ENCODE assay signal across 1 cellular context in the genomic region with DNA sequence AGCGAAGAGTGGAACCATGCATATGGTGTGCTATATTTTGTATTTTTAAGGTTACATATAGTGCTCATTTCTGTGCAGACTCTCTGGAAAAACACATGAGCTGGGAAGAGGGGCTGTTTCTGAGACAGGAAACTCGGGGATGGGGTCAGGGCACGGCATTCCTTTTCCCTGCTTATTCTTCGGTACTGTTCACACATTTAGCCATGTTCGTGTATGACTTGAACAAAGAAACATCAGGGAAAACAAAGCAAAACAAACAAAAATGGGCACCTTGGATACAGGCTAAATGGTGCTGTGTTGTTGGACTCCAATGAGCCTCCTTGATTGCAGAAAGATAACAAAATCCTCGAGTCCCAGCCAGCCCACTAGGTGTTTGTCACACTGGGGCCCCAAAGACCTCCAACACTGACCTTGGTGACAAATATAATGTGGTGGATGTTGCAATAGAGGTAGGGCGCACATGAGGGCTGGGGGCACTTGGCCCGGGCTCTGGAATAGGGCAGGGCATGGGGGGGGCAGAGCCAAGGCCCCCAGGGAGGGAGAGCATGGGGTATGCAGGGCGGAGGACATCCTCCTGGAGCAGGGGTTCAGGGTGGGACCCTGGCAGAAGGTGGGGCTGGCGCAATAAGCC.
TF ChIP-seq lines count a peak whose summit lies in the region.

No MANE protein-coding gene starts in this region.

TF ChIP-seq in HepG2, 621 proteins besides CTCF, POLR2A, EP300 and RAD21 (continued from another document and continues in another):
- TF ChIP-seq SIN3A (IDR thresholded peaks at IDR 0.05; ENCODE audit: borderline replicate concordance, low read depth, low read length) = 0 out of 2 replicates have a peak, but pooled peaks have one; percentile 23
- no peak for TF ChIP-seq AKAP8 (CRISPR knock-in tag; IDR thresholded peaks at IDR 0.05)
- TF ChIP-seq BORCS8-MEF2B (CRISPR knock-in tag; IDR thresholded peaks at IDR 0.05) = no peak
- TF ChIP-seq NFIB (CRISPR knock-in tag; IDR thresholded peaks at IDR 0.05; ENCODE audit: borderline replicate concordance) = no peak
- no peak for TF ChIP-seq ZBTB1 (CRISPR knock-in tag; IDR thresholded peaks at IDR 0.05; ENCODE audit: borderline replicate concordance)
- TF ChIP-seq ZNF350 (CRISPR knock-in tag; IDR thresholded peaks at IDR 0.05; ENCODE audit: borderline replicate concordance, low read depth) = no peak
- TF ChIP-seq ZNF549 (CRISPR knock-in tag; IDR thresholded peaks at IDR 0.05) = no peak
- TF ChIP-seq ATM (IDR thresholded peaks at IDR 0.05; ENCODE audit: borderline replicate concordance) = no peak
- TF ChIP-seq ZNF280D (CRISPR knock-in tag; IDR thresholded peaks at IDR 0.05) = no peak
- TF ChIP-seq BRCA1 (CRISPR knock-in tag; IDR thresholded peaks at IDR 0.05) = no peak
- TF ChIP-seq, protein P1, sequence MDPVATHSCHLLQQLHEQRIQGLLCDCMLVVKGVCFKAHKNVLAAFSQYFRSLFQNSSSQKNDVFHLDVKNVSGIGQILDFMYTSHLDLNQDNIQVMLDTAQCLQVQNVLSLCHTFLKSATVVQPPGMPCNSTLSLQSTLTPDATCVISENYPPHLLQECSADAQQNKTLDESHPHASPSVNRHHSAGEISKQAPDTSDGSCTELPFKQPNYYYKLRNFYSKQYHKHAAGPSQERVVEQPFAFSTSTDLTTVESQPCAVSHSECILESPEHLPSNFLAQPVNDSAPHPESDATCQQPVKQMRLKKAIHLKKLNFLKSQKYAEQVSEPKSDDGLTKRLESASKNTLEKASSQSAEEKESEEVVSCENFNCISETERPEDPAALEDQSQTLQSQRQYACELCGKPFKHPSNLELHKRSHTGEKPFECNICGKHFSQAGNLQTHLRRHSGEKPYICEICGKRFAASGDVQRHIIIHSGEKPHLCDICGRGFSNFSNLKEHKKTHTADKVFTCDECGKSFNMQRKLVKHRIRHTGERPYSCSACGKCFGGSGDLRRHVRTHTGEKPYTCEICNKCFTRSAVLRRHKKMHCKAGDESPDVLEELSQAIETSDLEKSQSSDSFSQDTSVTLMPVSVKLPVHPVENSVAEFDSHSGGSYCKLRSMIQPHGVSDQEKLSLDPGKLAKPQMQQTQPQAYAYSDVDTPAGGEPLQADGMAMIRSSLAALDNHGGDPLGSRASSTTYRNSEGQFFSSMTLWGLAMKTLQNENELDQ (CRISPR knock-in tag; IDR thresholded peaks at IDR 0.05; ENCODE audit: borderline replicate concordance) = no peak
- peak; percentile 89 for TF ChIP-seq NR2F6 (IDR thresholded peaks at IDR 0.05)
- peak; percentile 85 for TF ChIP-seq NR2F6 (CRISPR knock-in tag; IDR thresholded peaks at IDR 0.05)
- TF ChIP-seq ARID5B (CRISPR knock-in tag; IDR thresholded peaks at IDR 0.05) = peak; percentile 92
- TF ChIP-seq ZSCAN30 (CRISPR knock-in tag; IDR thresholded peaks at IDR 0.05) = no peak
- 0 out of 2 replicates have a peak, but pooled peaks have one; percentile 50 for TF ChIP-seq PPARG (CRISPR knock-in tag; conservative IDR thresholded peaks at IDR 0.05)
- no peak; the same call in 1 of the 2 replicates for TF ChIP-seq ZNF788 (CRISPR knock-in tag; IDR thresholded peaks at IDR 0.05; ENCODE audit: borderline replicate concordance)
- TF ChIP-seq, protein P2, sequence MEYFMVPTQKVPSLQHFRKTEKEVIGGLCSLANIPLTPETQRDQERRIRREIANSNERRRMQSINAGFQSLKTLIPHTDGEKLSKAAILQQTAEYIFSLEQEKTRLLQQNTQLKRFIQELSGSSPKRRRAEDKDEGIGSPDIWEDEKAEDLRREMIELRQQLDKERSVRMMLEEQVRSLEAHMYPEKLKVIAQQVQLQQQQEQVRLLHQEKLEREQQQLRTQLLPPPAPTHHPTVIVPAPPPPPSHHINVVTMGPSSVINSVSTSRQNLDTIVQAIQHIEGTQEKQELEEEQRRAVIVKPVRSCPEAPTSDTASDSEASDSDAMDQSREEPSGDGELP (IDR thresholded peaks at IDR 0.05; ENCODE audit: borderline replicate concordance, low read depth) = no peak
- no peak for TF ChIP-seq GLMP (CRISPR knock-in tag; IDR thresholded peaks at IDR 0.05; ENCODE audit: borderline replicate concordance)
- no peak for TF ChIP-seq ZNF431 (CRISPR knock-in tag; IDR thresholded peaks at IDR 0.05; ENCODE audit: borderline replicate concordance, low read depth)
- TF ChIP-seq ZNF614 (CRISPR knock-in tag; IDR thresholded peaks at IDR 0.05; ENCODE audit: borderline replicate concordance) = peak; percentile 29; the same call in 1 of the 2 replicates
- TF ChIP-seq SPEN (CRISPR knock-in tag; IDR thresholded peaks at IDR 0.05; ENCODE audit: low read depth) = 0 out of 2 replicates have a peak, but pooled peaks have one; percentile 32
- TF ChIP-seq EZH2 (conservative IDR thresholded peaks at IDR 0.05; ENCODE audit: low read depth, low read length) = no peak
- no peak for TF ChIP-seq ZNF616 (CRISPR knock-in tag; IDR thresholded peaks at IDR 0.05; ENCODE audit: low read depth)
- no peak for TF ChIP-seq FOXP1 (IDR thresholded peaks at IDR 0.05)
- TF ChIP-seq FOXP1 (CRISPR knock-in tag; IDR thresholded peaks at IDR 0.05) = peak; percentile 80; the same call in 1 of the 2 replicates
- no peak for TF ChIP-seq ATF7 (IDR thresholded peaks at IDR 0.05)
- no peak for TF ChIP-seq ATF7 (CRISPR knock-in tag; IDR thresholded peaks at IDR 0.05)
- TF ChIP-seq ATRX (CRISPR knock-in tag; IDR thresholded peaks at IDR 0.05; ENCODE audit: borderline replicate concordance) = no peak
- TF ChIP-seq, protein P3, sequence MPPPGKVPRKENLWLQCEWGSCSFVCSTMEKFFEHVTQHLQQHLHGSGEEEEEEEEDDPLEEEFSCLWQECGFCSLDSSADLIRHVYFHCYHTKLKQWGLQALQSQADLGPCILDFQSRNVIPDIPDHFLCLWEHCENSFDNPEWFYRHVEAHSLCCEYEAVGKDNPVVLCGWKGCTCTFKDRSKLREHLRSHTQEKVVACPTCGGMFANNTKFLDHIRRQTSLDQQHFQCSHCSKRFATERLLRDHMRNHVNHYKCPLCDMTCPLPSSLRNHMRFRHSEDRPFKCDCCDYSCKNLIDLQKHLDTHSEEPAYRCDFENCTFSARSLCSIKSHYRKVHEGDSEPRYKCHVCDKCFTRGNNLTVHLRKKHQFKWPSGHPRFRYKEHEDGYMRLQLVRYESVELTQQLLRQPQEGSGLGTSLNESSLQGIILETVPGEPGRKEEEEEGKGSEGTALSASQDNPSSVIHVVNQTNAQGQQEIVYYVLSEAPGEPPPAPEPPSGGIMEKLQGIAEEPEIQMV (CRISPR knock-in tag; IDR thresholded peaks at IDR 0.05; ENCODE audit: low read depth) = no peak
- no peak for TF ChIP-seq ZNF136 (CRISPR knock-in tag; IDR thresholded peaks at IDR 0.05; ENCODE audit: low read depth)
- TF ChIP-seq, protein P4, sequence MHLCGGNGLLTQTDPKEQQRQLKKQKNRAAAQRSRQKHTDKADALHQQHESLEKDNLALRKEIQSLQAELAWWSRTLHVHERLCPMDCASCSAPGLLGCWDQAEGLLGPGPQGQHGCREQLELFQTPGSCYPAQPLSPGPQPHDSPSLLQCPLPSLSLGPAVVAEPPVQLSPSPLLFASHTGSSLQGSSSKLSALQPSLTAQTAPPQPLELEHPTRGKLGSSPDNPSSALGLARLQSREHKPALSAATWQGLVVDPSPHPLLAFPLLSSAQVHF (CRISPR knock-in tag; IDR thresholded peaks at IDR 0.05) = no peak
- TF ChIP-seq PTBP1 (IDR thresholded peaks at IDR 0.05; ENCODE audit: low read depth, low read length, poor library complexity, severe bottlenecking) = no peak
- no peak for TF ChIP-seq FLYWCH1 (CRISPR knock-in tag; IDR thresholded peaks at IDR 0.05)
- TF ChIP-seq ZNF501 (CRISPR knock-in tag; IDR thresholded peaks at IDR 0.05) = no peak
- no peak for TF ChIP-seq ZNF652 (CRISPR knock-in tag; IDR thresholded peaks at IDR 0.05; ENCODE audit: borderline replicate concordance, low read depth)
- TF ChIP-seq CC2D1A (CRISPR knock-in tag; IDR thresholded peaks at IDR 0.05) = no peak
- TF ChIP-seq, protein P5, sequence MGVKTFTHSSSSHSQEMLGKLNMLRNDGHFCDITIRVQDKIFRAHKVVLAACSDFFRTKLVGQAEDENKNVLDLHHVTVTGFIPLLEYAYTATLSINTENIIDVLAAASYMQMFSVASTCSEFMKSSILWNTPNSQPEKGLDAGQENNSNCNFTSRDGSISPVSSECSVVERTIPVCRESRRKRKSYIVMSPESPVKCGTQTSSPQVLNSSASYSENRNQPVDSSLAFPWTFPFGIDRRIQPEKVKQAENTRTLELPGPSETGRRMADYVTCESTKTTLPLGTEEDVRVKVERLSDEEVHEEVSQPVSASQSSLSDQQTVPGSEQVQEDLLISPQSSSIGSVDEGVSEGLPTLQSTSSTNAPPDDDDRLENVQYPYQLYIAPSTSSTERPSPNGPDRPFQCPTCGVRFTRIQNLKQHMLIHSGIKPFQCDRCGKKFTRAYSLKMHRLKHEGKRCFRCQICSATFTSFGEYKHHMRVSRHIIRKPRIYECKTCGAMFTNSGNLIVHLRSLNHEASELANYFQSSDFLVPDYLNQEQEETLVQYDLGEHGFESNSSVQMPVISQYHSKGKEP (CRISPR knock-in tag; IDR thresholded peaks at IDR 0.05) = no peak
- no peak for TF ChIP-seq ZNF430 (CRISPR knock-in tag; IDR thresholded peaks at IDR 0.05)
- TF ChIP-seq, protein P6, sequence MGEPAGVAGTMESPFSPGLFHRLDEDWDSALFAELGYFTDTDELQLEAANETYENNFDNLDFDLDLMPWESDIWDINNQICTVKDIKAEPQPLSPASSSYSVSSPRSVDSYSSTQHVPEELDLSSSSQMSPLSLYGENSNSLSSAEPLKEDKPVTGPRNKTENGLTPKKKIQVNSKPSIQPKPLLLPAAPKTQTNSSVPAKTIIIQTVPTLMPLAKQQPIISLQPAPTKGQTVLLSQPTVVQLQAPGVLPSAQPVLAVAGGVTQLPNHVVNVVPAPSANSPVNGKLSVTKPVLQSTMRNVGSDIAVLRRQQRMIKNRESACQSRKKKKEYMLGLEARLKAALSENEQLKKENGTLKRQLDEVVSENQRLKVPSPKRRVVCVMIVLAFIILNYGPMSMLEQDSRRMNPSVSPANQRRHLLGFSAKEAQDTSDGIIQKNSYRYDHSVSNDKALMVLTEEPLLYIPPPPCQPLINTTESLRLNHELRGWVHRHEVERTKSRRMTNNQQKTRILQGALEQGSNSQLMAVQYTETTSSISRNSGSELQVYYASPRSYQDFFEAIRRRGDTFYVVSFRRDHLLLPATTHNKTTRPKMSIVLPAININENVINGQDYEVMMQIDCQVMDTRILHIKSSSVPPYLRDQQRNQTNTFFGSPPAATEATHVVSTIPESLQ (CRISPR knock-in tag; conservative IDR thresholded peaks at IDR 0.05) = no peak
- no peak for TF ChIP-seq PHF20 (CRISPR knock-in tag; IDR thresholded peaks at IDR 0.05)
- no peak for TF ChIP-seq ZNF781 (CRISPR knock-in tag; IDR thresholded peaks at IDR 0.05; ENCODE audit: borderline replicate concordance, not compliant biosample characterization)
- TF ChIP-seq, protein P7, sequence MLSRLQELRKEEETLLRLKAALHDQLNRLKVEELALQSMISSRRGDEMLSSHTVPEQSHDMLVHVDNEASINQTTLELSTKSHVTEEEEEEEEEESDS (CRISPR knock-in tag; IDR thresholded peaks at IDR 0.05; ENCODE audit: borderline replicate concordance) = no peak
- TF ChIP-seq ZNF660 (CRISPR knock-in tag; IDR thresholded peaks at IDR 0.05; ENCODE audit: borderline replicate concordance, low read depth) = no peak
- TF ChIP-seq ZNF780A (CRISPR knock-in tag; IDR thresholded peaks at IDR 0.05) = no peak
- TF ChIP-seq ZNF556 (CRISPR knock-in tag; IDR thresholded peaks at IDR 0.05; ENCODE audit: borderline replicate concordance) = no peak
